ENCODE assay signal across 20 cellular contexts in genomic region chr2:153213022-153213421, GRCh38.
A peak's percentile ranks its signal among the peaks of the same experiment; 100 is the strongest.
DNase-seq lines count a peak whose midpoint lies in the region; ATAC-seq, FAIRE-seq and TF ChIP-seq lines count a peak whose summit lies in the region.
"Had no signal": no experiment of that assay in that cellular context is flagged by ENCODE, and none has a peak within 500 bp of the region (broad histone marks: within the 10 kb centered on the region; RNA-seq: fewer than 3 reads in every experiment).

No MANE protein-coding gene starts in this region.

- H4K20me1 ChIP-seq in GM12878 (ENCODE audit: control insufficient read depth, insufficient read depth): no peaks in the 10 kb centered on the region
- H4K20me1 ChIP-seq: BLaER1 had no signal

- no peak overlapping the region for H3K9ac ChIP-seq in GM12878 (ENCODE audit: control insufficient read depth, insufficient read depth, low read length)
- H3K9ac ChIP-seq: BLaER1, GM23248 had no signal

- intact Hi-C loops in GM12878 (cut with micrococcal nuclease; ENCODE audit: unreplicated experiment): no loop called here
- intact Hi-C loops in left colon (cut with DNase I, micrococcal nuclease): no loop called here

- SMC1A ChIA-PET in GM12878 (lab: Charles Lee; ENCODE audit: uncharacterized antibody, unreplicated experiment): no interaction called here

- no peak overlapping the region for H3K4me3 ChIP-seq in GM12878
- H3K4me3 ChIP-seq: BLaER1, GM23248, MG63, SJCRH30 had no signal

- ATAC-seq in GM18861 (IDR thresholded peaks at IDR 0.05; ENCODE audit: unreplicated experiment): peak; percentile 55
- peak; percentile 55 for ATAC-seq in GM21423 (IDR thresholded peaks at IDR 0.05; ENCODE audit: unreplicated experiment)
- peak; percentile 51 for ATAC-seq in HG03097 (IDR thresholded peaks at IDR 0.05; ENCODE audit: low FRiP score, unreplicated experiment)
- peak; percentile 55 for ATAC-seq in GM12878
- no peak for ATAC-seq in left colon
- ATAC-seq: CD8-positive, alpha-beta T cell; Panc1 had no signal

- no peaks in the 10 kb centered on the region for H3K36me3 ChIP-seq in GM12878 (ENCODE audit: control insufficient read depth in 2 of 2, insufficient read depth in 2 of 2, low read length in 1 of 2)
- H3K36me3 ChIP-seq: BLaER1, MG63, SJCRH30 had no signal

- no peak for TF ChIP-seq EP300 in GM12878 (IDR thresholded peaks at IDR 0.05; ENCODE audit: borderline replicate concordance in 1 of 2, control insufficient read depth in 1 of 2, low read depth in 2 of 2, low read length in 2 of 2)

- POLR2A ChIA-PET in GM12878 (lab: Charles Lee): no interaction called here

- 13% methylated on average over 1 of the region's 1 CpG for WGBS in GM12878 (ENCODE audit: insufficient coverage, insufficient replicate concordance, low lambda C conversion rate, missing lambda C conversion rate)

- FAIRE-seq in GM12878 (lab: Jason Lieb, UNC): no peak
- no peak for FAIRE-seq in GM19239 (lab: Jason Lieb, UNC)

- H3K9me3 ChIP-seq in GM12878 (replicated peaks; ENCODE audit: control insufficient read depth, insufficient read depth, low read length): no peaks in the 10 kb centered on the region
- H3K9me3 ChIP-seq: BLaER1, MG63, SJCRH30 had no signal

- RAD21 ChIA-PET in GM12878 (lab: Charles Lee; ENCODE audit: unreplicated experiment): no interaction called here

- no peaks in the 10 kb centered on the region for H3K79me2 ChIP-seq in GM12878 (ENCODE audit: control insufficient read depth, insufficient read depth, low read length)

- H3K27ac ChIP-seq in GM12878 (ENCODE audit: control insufficient read depth, insufficient read depth): no peak overlapping the region
- H3K27ac ChIP-seq: BLaER1, GM23248, SJCRH30 had no signal

- no peak for TF ChIP-seq CTCF in GM12878 (IDR thresholded peaks at IDR 0.05 in 2 of 3, conservative IDR thresholded peaks at IDR 0.05 in 1 of 3; ENCODE audit: control insufficient read depth in 2 of 3, extremely low read depth in 1 of 3, insufficient read depth in 1 of 3, low read depth in 3 of 3, low read length in 3 of 3)

- no TSS peak for BruUV-seq in GM12878 (replicated peaks; lab: Mats Ljungman, UMichigan)

- DNase-seq in GM12878 (ENCODE audit: low read depth, low spot score): no peak
- DNase-seq in NCI-H1105 treated with DMSO at 0.1 percent for 48 hours (lab: John Stamatoyannopoulos, UW): no peak
- DNase-seq in GM19239 (ENCODE audit: insufficient read length, low spot score): no peak
- no peak for DNase-seq in left colon
- DNase-seq: Calu3; CD8-positive, alpha-beta T cell; DMS79; GM23248; HCEC 1CT; Kasumi-1; MG63; NCI-H1048; NCI-H1694 treated with DMSO at 0.1 percent for 48 hours; SJCRH30; T1000 had no signal

- CTCF ChIA-PET in GM12878 (lab: Yijun Ruan, JAX): no interaction called here

- no peak overlapping the region for H3K4me2 ChIP-seq in GM12878 (ENCODE audit: control insufficient read depth, insufficient read depth)
- H3K4me2 ChIP-seq: BLaER1 had no signal

- no peak for TF ChIP-seq POLR2A in GM12878 (IDR thresholded peaks at IDR 0.05; ENCODE audit: low read depth, low read length)

- no peak for TF ChIP-seq RAD21 in GM12878 (IDR thresholded peaks at IDR 0.05; ENCODE audit: insufficient read depth, low read depth, low read length)

- H3K4me1 ChIP-seq in GM12878 (ENCODE audit: control insufficient read depth, insufficient read depth, low read length): no peaks in the 10 kb centered on the region
- H3K4me1 ChIP-seq: BLaER1, SJCRH30 had no signal

- no peaks in the 10 kb centered on the region for H3K27me3 ChIP-seq in GM12878 (replicated peaks in 1 of 2; ENCODE audit: control insufficient read depth in 2 of 2, insufficient read depth in 2 of 2, low read length in 1 of 2)
- H3K27me3 ChIP-seq: BLaER1, MG63, SJCRH30 had no signal

- in situ Hi-C loops in GM12878 (cut with MboI): no loop called here

- no peak overlapping the region for H2AFZ ChIP-seq in GM12878 (ENCODE audit: control insufficient read depth, low read depth, low read length)
- H2AFZ ChIP-seq: GM23248 had no signal

TF ChIP-seq in GM12878, 131 proteins besides CTCF, POLR2A, EP300 and RAD21:
- no peak for TF ChIP-seq REST (IDR thresholded peaks at IDR 0.05; ENCODE audit: low read depth, low read length)
